In the genomic region with DNA sequence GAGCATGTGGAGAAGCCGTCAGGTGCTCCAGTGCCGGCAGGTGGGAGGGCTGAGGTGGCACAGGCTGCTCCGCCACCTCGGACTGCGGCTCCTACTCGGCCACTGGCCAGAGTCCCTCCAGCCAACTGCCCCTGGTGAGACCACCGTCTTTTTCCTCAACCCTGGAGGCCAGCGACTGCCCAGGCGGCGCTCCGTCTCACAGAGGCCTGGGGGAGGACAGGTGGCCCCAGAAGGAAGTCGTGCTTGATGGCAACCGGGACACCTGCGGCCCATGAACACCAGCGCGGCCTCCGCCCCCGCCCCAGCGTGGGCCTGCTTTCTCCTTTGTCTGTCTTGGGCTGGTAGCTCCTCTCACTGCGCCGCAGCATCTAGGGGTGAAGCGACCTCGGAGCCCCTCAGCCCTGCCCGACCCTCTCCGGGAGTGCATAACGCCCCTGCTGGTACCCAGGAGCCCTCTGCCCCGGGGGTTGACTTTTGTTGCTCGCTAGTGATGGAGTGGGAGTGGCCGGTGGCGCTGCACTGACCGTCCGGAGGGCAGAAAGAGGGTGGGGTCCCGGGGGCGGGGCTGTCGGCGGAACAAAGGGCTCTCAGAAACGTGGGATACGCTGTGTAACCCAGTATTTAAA, we compare ENCODE assay signal across 8 cellular contexts. TPM values are rescaled to one million over a fixed set of nuclear protein-coding genes. Genes with fewer than 3 reads are reported as not detected.
DNase-seq lines count a peak whose midpoint lies in the region; ATAC-seq and TF ChIP-seq lines count a peak whose summit lies in the region.

No MANE protein-coding gene starts in this region.

- H3K79me2 ChIP-seq in GM23248 (ENCODE audit: insufficient read depth) = no peaks in the 10 kb centered on the region

- H4K20me1 ChIP-seq in GM23248 (ENCODE audit: insufficient read depth) = no peaks in the 10 kb centered on the region

- ATAC-seq in activated naive CD8-positive, alpha-beta T cell treated with anti-CD3 and anti-CD28 coated beads, Interleukin-2, amount 50 U/mL, for 24 hours = peak; percentile 11
- ATAC-seq in HG02981 (IDR thresholded peaks at IDR 0.05; ENCODE audit: unreplicated experiment) (no peak), HG03469 (IDR thresholded peaks at IDR 0.05; ENCODE audit: unreplicated experiment) (no peak)

- 12 to 20% methylated on average over 20 to 36 of the region's 38 CpGs for WGBS in GM23248 (ENCODE audit: low coverage in 1 of 2, low lambda C conversion rate in 2 of 2, missing lambda C conversion rate in 2 of 2), 2 experiments

- H3K4me1 Mint-ChIP-seq in activated naive CD8-positive, alpha-beta T cell treated with anti-CD3 and anti-CD28 coated beads, Interleukin-2, amount 50 U/mL, for 24 hours = peaks cover 48% of the 10 kb centered on the region

- peak overlapping the region; percentile 73 for H3K4me2 ChIP-seq in GM23248 (ENCODE audit: unreplicated experiment)

- peak overlapping the region; percentile 43 for H3K4me3 Mint-ChIP-seq in activated naive CD8-positive, alpha-beta T cell treated with anti-CD3 and anti-CD28 coated beads, Interleukin-2, amount 50 U/mL, for 24 hours

- H3K27ac ChIP-seq in GM23248 = no peak overlapping the region

- no peak for DNase-seq in GM23248
- peak; percentile 96 for DNase-seq in NCI-H2171 treated with DMSO at 0.1 percent for 48 hours (lab: John Stamatoyannopoulos, UW)
- peak; percentile 10 for DNase-seq in activated naive CD8-positive, alpha-beta T cell treated with anti-CD3 and anti-CD28 coated beads, Interleukin-2, amount 50 U/mL, for 24 hours
- DNase-seq in erythroblast (lab: John Stamatoyannopoulos, UW) = no peak
- DNase-seq in GM19240 (ENCODE audit: insufficient read length, low spot score) = no peak

- H3K4me1 ChIP-seq in GM23248 (ENCODE audit: insufficient read depth) (no peaks in the 10 kb centered on the region), mucosa of stomach (ENCODE audit: control insufficient read depth, insufficient read depth, low read length) (peaks cover 53% of the 10 kb centered on the region)

- peaks cover 76% of the 10 kb centered on the region for H3K27me3 Mint-ChIP-seq in activated naive CD8-positive, alpha-beta T cell treated with anti-CD3 and anti-CD28 coated beads, Interleukin-2, amount 50 U/mL, for 24 hours

- H3K9me2 ChIP-seq in GM23248 (ENCODE audit: insufficient read depth) = no peaks in the 10 kb centered on the region

- H3K4me3 ChIP-seq in GM23248 (peak overlapping the region; percentile 64; the same call in 1 of the 2 replicates), mucosa of stomach (ENCODE audit: low read length) (no peak overlapping the region)

- H3F3A ChIP-seq in GM23248 (ENCODE audit: insufficient read depth) = no peaks in the 10 kb centered on the region

- H3K36me3 ChIP-seq in GM23248 (ENCODE audit: low read depth) (no peaks in the 10 kb centered on the region), mucosa of stomach (ENCODE audit: control insufficient read depth, insufficient read depth, low read length) (no peaks in the 10 kb centered on the region)

- H3K27me3 ChIP-seq in GM23248 (replicated peaks; ENCODE audit: insufficient read depth) = peaks cover 45% of the 10 kb centered on the region
- H3K27me3 ChIP-seq in mucosa of stomach (ENCODE audit: control insufficient read depth, insufficient read depth, low read length) = peaks cover 75% of the 10 kb centered on the region

- H3K9ac ChIP-seq in GM23248 = no peak overlapping the region
- peak overlapping the region; percentile 37 for H3K9ac ChIP-seq in mucosa of stomach (ENCODE audit: low read length)

- H2AFZ ChIP-seq in GM23248 = peak overlapping the region; percentile 72; the same call in 1 of the 2 replicates

- H3K9me3 Mint-ChIP-seq in activated naive CD8-positive, alpha-beta T cell treated with anti-CD3 and anti-CD28 coated beads, Interleukin-2, amount 50 U/mL, for 24 hours = no peaks in the 10 kb centered on the region

- H3K27ac Mint-ChIP-seq in activated naive CD8-positive, alpha-beta T cell treated with anti-CD3 and anti-CD28 coated beads, Interleukin-2, amount 50 U/mL, for 24 hours = no peak overlapping the region

- no peak for TF ChIP-seq POLR2A in erythroblast (IDR thresholded peaks at IDR 0.05; ENCODE audit: low read length)

- H3K36me3 Mint-ChIP-seq in activated naive CD8-positive, alpha-beta T cell treated with anti-CD3 and anti-CD28 coated beads, Interleukin-2, amount 50 U/mL, for 24 hours (ENCODE audit: low read depth) = no peaks in the 10 kb centered on the region

- no peaks in the 10 kb centered on the region for H3K9me3 ChIP-seq in GM23248 (ENCODE audit: low read depth)
- no peaks in the 10 kb centered on the region for H3K9me3 ChIP-seq in mucosa of stomach (ENCODE audit: control insufficient read depth, low read length)

- in situ Hi-C loops in GM23248 (cut with MboI) = no loop called here

RNA-seq across cellular contexts. Expression of a gene that starts 0.7 kb away (rescaled TPM):
- 8.5 and 10.4 TPM in 2 replicates for total RNA-seq in GM23248 (2014; rRNA removed; shearing (Covaris generic))
- 8.1 and 9.0 TPM in 2 replicates for polyA plus RNA-seq in GM23248 (2016; fragmentation: Nextera tagmentation; extraction: Ambion mirVana)

RNA-seq across cellular contexts. Expression of a gene that starts 30.6 kb away (rescaled TPM):
- 20.0 and 24.5 TPM in 2 replicates for total RNA-seq in GM23248 (2014; rRNA removed; shearing (Covaris generic))
- 46.9 and 47.1 TPM in 2 replicates for polyA plus RNA-seq in GM23248 (2016; fragmentation: Nextera tagmentation; extraction: Ambion mirVana)

Comparison
In these comparisons a context has a peak if more than half of its experiments do, and no peak if none do; other contexts are left out.
1. DNase-seq: peak in NCI-H2171 treated with DMSO at 0.1 percent for 48 hours (single experiment) and activated naive CD8-positive, alpha-beta T cell treated with anti-CD3 and anti-CD28 coated beads, Interleukin-2, amount 50 U/mL, for 24 hours (single experiment); none in GM23248 (single experiment), erythroblast (0 of 2) and GM19240 (single experiment).